Comparison of ENCODE assay signal across 13 cellular contexts in genomic region chr19:17615889-17616685, GRCh38.
DNase-seq lines count a peak whose midpoint lies in the region; ATAC-seq, FAIRE-seq and TF ChIP-seq lines count a peak whose summit lies in the region.
"Had no signal": no experiment of that assay in that cellular context is flagged by ENCODE, and none has a peak within 500 bp of the region (broad histone marks: within the 10 kb centered on the region; RNA-seq: fewer than 3 reads in every experiment).

No MANE protein-coding gene starts in this region.

- intact Hi-C loops in IMR-90 (cut with micrococcal nuclease), result no loop called here

- CTCF ChIA-PET in CD8-positive, alpha-beta memory T cell (lab: Charles Lee), result no interaction called here
- CTCF ChIA-PET in IMR-90 (lab: Yijun Ruan, JAX), result interaction anchor here (1.4 kb wide), 1 partner anchor 151 kb away, joined by 3 read pairs; no protein-coding TSS in a partner anchor
- CTCF ChIA-PET in H1 (lab: Charles Lee; ENCODE audit: partially characterized antibody), result interaction anchor here (0.8 to 2.3 kb wide), 4 partner anchors 9 to 150 kb away, joined by 3 to 7 read pairs (median 3); no protein-coding TSS in a partner anchor

- H3K4ac ChIP-seq in IMR-90 (ENCODE audit: low read depth, low read length), result no peak overlapping the region
- H3K4ac ChIP-seq in H1 (replicated peaks; ENCODE audit: insufficient read length, low read depth, low read length), result no peak overlapping the region

- dilution Hi-C loops in IMR-90 (cut with HindIII; ENCODE audit: low sequenced_read_pairs, unreplicated experiment), result no loop called here

- WGBS in IMR-90 (ENCODE audit: extremely low coverage in 2 of 2, insufficient read length in 1 of 2), 2 experiments, result 0% methylated on average over 1 of the region's 27 CpGs; no CpG with 5 or more reads in 1 of the 2 experiments
- WGBS in H1 (ENCODE audit: extremely low coverage in 1 of 2, insufficient coverage in 1 of 2, insufficient read length in 1 of 2, insufficient replicate concordance in 2 of 2, low coverage in 1 of 2, low lambda C conversion rate in 2 of 2, missing lambda C conversion rate in 1 of 2), 2 experiments, result 75% methylated on average over 10 of the region's 27 CpGs; no CpG with 5 or more reads in 1 of the 2 experiments

- TF ChIP-seq EP300 in H1 (IDR thresholded peaks at IDR 0.05; ENCODE audit: borderline replicate concordance in 1 of 2, low read depth in 2 of 2, low read length in 2 of 2), result no peak

- H3K9ac ChIP-seq in IMR-90 (ENCODE audit: low read depth, low read length), result no peak overlapping the region; the same call in 1 of the 2 replicates
- no peak overlapping the region for H3K9ac ChIP-seq in H1 (replicated peaks in 1 of 4; ENCODE audit: extremely low read depth in 1 of 4, low read depth in 3 of 4, low read length in 3 of 4)
- no peak overlapping the region for H3K9ac ChIP-seq in neural progenitor cell

- H3K4me3 Mint-ChIP-seq in CD8-positive, alpha-beta memory T cell, result peak overlapping the region in 2 of 7 donors; percentile 7 to 46
- H3K4me3 Mint-ChIP-seq in neural progenitor cell, result no peak overlapping the region
- H3K4me3 Mint-ChIP-seq: CD4-positive, alpha-beta T cell had no signal

- H3F3A ChIP-seq in neural progenitor cell (ENCODE audit: low read depth), result peaks cover 20% of the 10 kb centered on the region

- no peak for TF ChIP-seq POLR2A in IMR-90 (IDR thresholded peaks at IDR 0.05; ENCODE audit: low read depth, low read length)
- TF ChIP-seq POLR2A in H1 (IDR thresholded peaks at IDR 0.05; ENCODE audit: control extremely low read depth in 1 of 2, low read depth in 2 of 2, low read length in 2 of 2), result no peak

- peaks cover 0 to 6% (median 0%) of the 10 kb centered on the region in 5 donors for H3K9me3 Mint-ChIP-seq in CD8-positive, alpha-beta memory T cell
- H3K9me3 Mint-ChIP-seq in neural progenitor cell, result peaks cover 3% of the 10 kb centered on the region
- H3K9me3 Mint-ChIP-seq: CD4-positive, alpha-beta T cell had no signal

- no peak overlapping the region for H2BK5ac ChIP-seq in IMR-90 (ENCODE audit: low read depth, low read length, poor library complexity, severe bottlenecking)
- peak overlapping the region; percentile 52; the same call in 1 of the 2 replicates for H2BK5ac ChIP-seq in H1 (ENCODE audit: low read depth, low read length)

- no peak overlapping the region for H4K8ac ChIP-seq in IMR-90 (ENCODE audit: low read depth in 2 of 2, low read length in 2 of 2)
- peak overlapping the region; percentile 65; the same call in 1 of the 2 replicates for H4K8ac ChIP-seq in H1 (ENCODE audit: extremely low read depth, insufficient read depth, low read length)

- no peaks in the 10 kb centered on the region for H3K4me1 ChIP-seq in CD8-positive, alpha-beta memory T cell (ENCODE audit: insufficient read depth, low read length)
- H3K4me1 ChIP-seq in IMR-90 (ENCODE audit: control insufficient read depth, insufficient read depth, low read length), result no peaks in the 10 kb centered on the region
- H3K4me1 ChIP-seq in H1 (replicated peaks in 1 of 4; ENCODE audit: control insufficient read depth in 3 of 4, insufficient read depth in 4 of 4, low read length in 3 of 4), result no peaks in the 10 kb centered on the region
- H3K4me1 ChIP-seq in neural progenitor cell, result peaks cover 8% of the 10 kb centered on the region

- no peaks in the 10 kb centered on the region for H3K36me3 Mint-ChIP-seq in CD8-positive, alpha-beta memory T cell
- no peaks in the 10 kb centered on the region for H3K36me3 Mint-ChIP-seq in neural progenitor cell

- in situ Hi-C loops in IMR-90 (cut with MboI; ENCODE audit: low sequenced_read_pairs), result no loop called here

- peak overlapping the region in 1 of 8 donors; percentile 80 for H3K27ac Mint-ChIP-seq in CD8-positive, alpha-beta memory T cell
- H3K27ac Mint-ChIP-seq in neural progenitor cell, result no peak overlapping the region
- H3K27ac Mint-ChIP-seq: CD4-positive, alpha-beta T cell had no signal

- H4K20me1 ChIP-seq in IMR-90 (ENCODE audit: insufficient read depth, low read length) (no peaks in the 10 kb centered on the region), H1 (replicated peaks in 1 of 2; ENCODE audit: control insufficient read depth in 1 of 2, insufficient read depth in 2 of 2, low read length in 2 of 2) (peaks cover 3% of the 10 kb centered on the region in 2 experiments), neural progenitor cell (ENCODE audit: low read depth) (no peaks in the 10 kb centered on the region)

- H3K27me3 Mint-ChIP-seq in CD8-positive, alpha-beta memory T cell, result peaks cover 23 to 47% of the 10 kb centered on the region in 2 donors
- H3K27me3 Mint-ChIP-seq in neural progenitor cell (ENCODE audit: insufficient read depth, low read depth), result peaks cover 10% of the 10 kb centered on the region

- no peak for DNase-seq in CD8-positive, alpha-beta memory T cell
- no peak for DNase-seq in IMR-90
- DNase-seq in H1 (ENCODE audit: low read depth in 1 of 2, low spot score in 2 of 2), result no peak
- DNase-seq in neural progenitor cell (ENCODE audit: low spot score), result peak; percentile 30
- no peak for DNase-seq in stimulated activated CD4-positive, alpha-beta T cell treated with anti-CD3 and anti-CD28 coated beads, Interleukin-4, amount 100 ng/mL, for 4 hours
- no peak for DNase-seq in AG08395 (ENCODE audit: low spot score)
- DNase-seq: brain microvascular endothelial cell; CD4-positive, alpha-beta T cell; midbrain; NCI-H2081 had no signal

- H3K14ac ChIP-seq in IMR-90 (replicated peaks; ENCODE audit: low read depth, low read length) (no peak overlapping the region), H1 (ENCODE audit: insufficient read length) (no peak overlapping the region)

- no peak for FAIRE-seq in H1 (lab: Jason Lieb, UNC)
- FAIRE-seq: endothelial cell of umbilical vein had no signal

- H2BK120ac ChIP-seq in IMR-90 (ENCODE audit: low read depth, low read length), result no peak overlapping the region
- no peak overlapping the region for H2BK120ac ChIP-seq in H1 (replicated peaks; ENCODE audit: low read depth, low read length)

- H3K27me3 ChIP-seq in CD8-positive, alpha-beta memory T cell (ENCODE audit: insufficient read depth, low read length, poor library complexity, severe bottlenecking), result peaks cover 10% of the 10 kb centered on the region
- H3K27me3 ChIP-seq in IMR-90 (ENCODE audit: control insufficient read depth, insufficient read depth, low read length) (peaks cover 6% of the 10 kb centered on the region), H1 (replicated peaks in 1 of 4; ENCODE audit: control insufficient read depth in 3 of 4, extremely low read depth in 1 of 4, insufficient read depth in 3 of 4, low read length in 3 of 4) (no peaks in the 10 kb centered on the region), neural progenitor cell (no peaks in the 10 kb centered on the region)
- H3K27me3 ChIP-seq: brain microvascular endothelial cell had no signal

- H3K9me1 ChIP-seq in IMR-90 (ENCODE audit: insufficient read depth, low read length), result no peaks in the 10 kb centered on the region

- POLR2A ChIA-PET in CD8-positive, alpha-beta memory T cell (lab: Charles Lee), result no interaction called here
- POLR2A ChIA-PET in IMR-90 (lab: Charles Lee; ENCODE audit: unreplicated experiment) (no interaction called here), H1 (lab: Charles Lee; ENCODE audit: partially characterized antibody) (interaction anchor here (2.0 kb wide), 1 partner anchor 10 kb away, joined by 7 read pairs; no protein-coding TSS in a partner anchor)

- no TSS peak for BruUV-seq in IMR-90 (replicated peaks; lab: Mats Ljungman, UMichigan)

- H3K23me2 ChIP-seq in H1 (ENCODE audit: low read depth, low read length), result no peaks in the 10 kb centered on the region

- H3K56ac ChIP-seq in IMR-90 (ENCODE audit: extremely low read depth, insufficient read depth, low read length) (no peak overlapping the region), H1 (replicated peaks; ENCODE audit: insufficient read length, low read depth, low read length) (no peak overlapping the region)

- H2BK12ac ChIP-seq in H1 (ENCODE audit: low read depth, low read length), result no peak overlapping the region

- H3K79me2 ChIP-seq in H1 (ENCODE audit: control insufficient read depth in 1 of 2, insufficient read depth in 2 of 2, low read length in 2 of 2), result no peaks in the 10 kb centered on the region
- no peaks in the 10 kb centered on the region for H3K79me2 ChIP-seq in neural progenitor cell (ENCODE audit: low read depth)

- H3K36me3 ChIP-seq in CD8-positive, alpha-beta memory T cell (ENCODE audit: insufficient read depth, low read length), result no peaks in the 10 kb centered on the region
- H3K36me3 ChIP-seq in IMR-90 (ENCODE audit: control insufficient read depth, insufficient read depth, low read length) (no peaks in the 10 kb centered on the region), H1 (ENCODE audit: control insufficient read depth in 2 of 4, insufficient read depth in 4 of 4, low read length in 3 of 4) (peaks cover 0 to 6% (median 0%) of the 10 kb centered on the region in 4 experiments; a peak in 1 of 8 replicates), neural progenitor cell (no peaks in the 10 kb centered on the region)
- H3K36me3 ChIP-seq: brain microvascular endothelial cell had no signal

- H4K91ac ChIP-seq in IMR-90 (ENCODE audit: insufficient read depth, low read depth, low read length), result no peak overlapping the region
- no peak overlapping the region for H4K91ac ChIP-seq in H1 (replicated peaks; ENCODE audit: insufficient read length, low read length)

- H2BK15ac ChIP-seq in IMR-90 (ENCODE audit: low read depth, low read length) (no peak overlapping the region), H1 (ENCODE audit: low read length) (no peak overlapping the region)

- no peak overlapping the region for H2AK9ac ChIP-seq in IMR-90 (replicated peaks; ENCODE audit: low read depth, low read length, poor library complexity)

- ATAC-seq in IMR-90 (ENCODE audit: low read depth), result peak; percentile 29
- ATAC-seq in GM18868 (IDR thresholded peaks at IDR 0.05; ENCODE audit: unreplicated experiment), result no peak
- no peak for ATAC-seq in HG02571 (IDR thresholded peaks at IDR 0.05; ENCODE audit: unreplicated experiment)

- H3K18ac ChIP-seq in IMR-90 (ENCODE audit: low read depth, low read length), result no peak overlapping the region
- H3K18ac ChIP-seq in H1 (ENCODE audit: extremely low read depth, low read length), result no peak overlapping the region

- peaks cover 0 to 5% (median 2%) of the 10 kb centered on the region in 3 donors for H3K4me1 Mint-ChIP-seq in CD8-positive, alpha-beta memory T cell
- peaks cover 8% of the 10 kb centered on the region for H3K4me1 Mint-ChIP-seq in neural progenitor cell

- H3K79me1 ChIP-seq in IMR-90 (ENCODE audit: low read depth in 1 of 2, low read length in 2 of 2) (no peaks in the 10 kb centered on the region), H1 (ENCODE audit: low read depth, low read length) (no peaks in the 10 kb centered on the region; the same call in 1 of the 2 replicates)

- H3K23ac ChIP-seq in IMR-90 (ENCODE audit: low read depth, low read length), result no peak overlapping the region
- no peak overlapping the region for H3K23ac ChIP-seq in H1 (ENCODE audit: insufficient read length)

- no peak for TF ChIP-seq CTCF in IMR-90 (conservative IDR thresholded peaks at IDR 0.05; ENCODE audit: low read depth, low read length)
- no peak for TF ChIP-seq CTCF in H1 (IDR thresholded peaks at IDR 0.05; ENCODE audit: control extremely low read depth in 1 of 3, insufficient read depth in 1 of 3, low read depth in 1 of 3, low read length in 3 of 3)
- no peak for TF ChIP-seq CTCF in neural progenitor cell (IDR thresholded peaks at IDR 0.05)

- peak overlapping the region; percentile 53 for H2AFZ ChIP-seq in IMR-90 (replicated peaks; ENCODE audit: low read length, poor library complexity)
- no peak overlapping the region for H2AFZ ChIP-seq in H1 (ENCODE audit: low read length)
- peak overlapping the region; percentile 45 for H2AFZ ChIP-seq in neural progenitor cell (replicated peaks)

- no peak for TF ChIP-seq RAD21 in IMR-90 (IDR thresholded peaks at IDR 0.05; ENCODE audit: low read length)
- TF ChIP-seq RAD21 in H1 (IDR thresholded peaks at IDR 0.05 in 1 of 2, conservative IDR thresholded peaks at IDR 0.05 in 1 of 2; ENCODE audit: low read depth in 2 of 2, low read length in 2 of 2), result no peak

- H2AK5ac ChIP-seq in IMR-90 (ENCODE audit: low read depth, low read length) (no peak overlapping the region), H1 (ENCODE audit: low read depth, low read length) (no peak overlapping the region)

- H3K4me3 ChIP-seq in CD8-positive, alpha-beta memory T cell (ENCODE audit: low read length), result no peak overlapping the region
- H3K4me3 ChIP-seq in IMR-90 (ENCODE audit: insufficient read depth, low read depth, low read length), result no peak overlapping the region
- 0 out of 8 replicates have a peak overlapping the region, but pooled peaks of 1 of the 4 experiments have one; percentile 2 for H3K4me3 ChIP-seq in H1 (ENCODE audit: extremely low read depth in 1 of 4, insufficient read depth in 2 of 4, low read depth in 3 of 4, low read length in 4 of 4)
- H3K4me3 ChIP-seq in neural progenitor cell, result peak overlapping the region; percentile 27

- no peaks in the 10 kb centered on the region for H3K9me3 ChIP-seq in CD8-positive, alpha-beta memory T cell (ENCODE audit: low read length)
- H3K9me3 ChIP-seq in IMR-90 (ENCODE audit: control insufficient read depth, insufficient read depth, low read length) (no peaks in the 10 kb centered on the region), H1 (ENCODE audit: insufficient read depth in 2 of 2, low read depth in 1 of 2, low read length in 1 of 2) (no peaks in the 10 kb centered on the region), neural progenitor cell (ENCODE audit: low read depth) (no peaks in the 10 kb centered on the region)

- H3K27ac ChIP-seq in CD8-positive, alpha-beta memory T cell (ENCODE audit: low read depth, low read length), result peak overlapping the region; percentile 61
- no peak overlapping the region for H3K27ac ChIP-seq in IMR-90 (ENCODE audit: insufficient read depth, low read length)
- no peak overlapping the region for H3K27ac ChIP-seq in H1 (ENCODE audit: low read depth, low read length)
- H3K27ac ChIP-seq in neural progenitor cell, result no peak overlapping the region
- H3K27ac ChIP-seq: brain microvascular endothelial cell had no signal

- H3K4me2 ChIP-seq in IMR-90 (ENCODE audit: low read depth, low read length), result peak overlapping the region; percentile 71
- H3K4me2 ChIP-seq in H1 (ENCODE audit: insufficient read depth in 1 of 2, low read depth in 2 of 2, low read length in 2 of 2), result 0 out of 4 replicates have a peak overlapping the region, but pooled peaks of 1 of the 2 experiments have one; percentile 5
- H3K4me2 ChIP-seq in neural progenitor cell, result peak overlapping the region; percentile 67

- H4K5ac ChIP-seq in IMR-90 (ENCODE audit: low read depth, low read length) (no peak overlapping the region), H1 (ENCODE audit: insufficient read length, low read depth, low read length) (no peak overlapping the region)

- H2BK20ac ChIP-seq in IMR-90 (ENCODE audit: low read depth, low read length) (no peak overlapping the region), H1 (ENCODE audit: low read length) (no peak overlapping the region)
